1 cellular context compared by ENCODE assay signal in genomic region chr7:94620703-94621118, GRCh38.
TF ChIP-seq lines count a peak whose summit lies in the region.

No MANE protein-coding gene starts in this region.

TF ChIP-seq in HepG2, 621 proteins besides CTCF, POLR2A, EP300 and RAD21 (continued from another document):
- TF ChIP-seq ZNF614 (CRISPR knock-in tag; IDR thresholded peaks at IDR 0.05; ENCODE audit: borderline replicate concordance) (0 out of 2 replicates have a peak, but pooled peaks have one; percentile 22), ZNF607 (CRISPR knock-in tag; IDR thresholded peaks at IDR 0.05; ENCODE audit: borderline replicate concordance) (no peak), MEF2D (CRISPR knock-in tag; IDR thresholded peaks at IDR 0.05) (peak; percentile 98), CEBPB (IDR thresholded peaks at IDR 0.05; ENCODE audit: borderline replicate concordance, low read depth, low read length) (peak; percentile 51; the same call in 1 of the 2 replicates), RARA (CRISPR knock-in tag; IDR thresholded peaks at IDR 0.05) (peak; percentile 79), ZNF547 (CRISPR knock-in tag; IDR thresholded peaks at IDR 0.05) (no peak), MXI1 (IDR thresholded peaks at IDR 0.05; ENCODE audit: borderline replicate concordance, low read depth, low read length) (0 out of 3 replicates have a peak, but pooled peaks have one; percentile 20), ZNF503 (CRISPR knock-in tag; IDR thresholded peaks at IDR 0.05) (no peak)
